28 cellular contexts compared by ENCODE assay signal in the genomic region with DNA sequence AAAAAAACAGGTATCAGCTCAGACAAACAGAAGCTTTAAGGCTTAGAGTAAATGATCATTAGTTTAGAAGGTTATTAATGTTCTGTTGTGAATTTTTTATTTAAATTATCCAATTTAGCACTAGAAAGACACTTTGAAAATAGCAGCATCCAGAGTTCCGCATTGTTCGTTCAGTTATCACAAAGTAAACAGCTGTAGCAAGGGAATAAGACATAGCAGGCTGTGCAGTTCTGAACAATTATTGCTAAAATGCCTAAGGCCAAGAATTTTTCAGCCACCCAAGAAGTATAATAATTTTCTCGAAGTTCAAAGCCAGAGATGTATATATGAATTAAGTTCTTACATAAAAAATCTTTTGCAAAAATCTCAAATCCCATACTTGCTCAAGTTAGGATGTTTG.
"Had no signal": no experiment of that assay in that cellular context is flagged by ENCODE, and none has a peak within 500 bp of the region (broad histone marks: within the 10 kb centered on the region; RNA-seq: fewer than 3 reads in every experiment).

No MANE protein-coding gene starts in this region.

- H3K27me3 ChIP-seq: colonic mucosa, dorsolateral prefrontal cortex, esophagus muscularis mucosa, esophagus squamous epithelium, foreskin keratinocyte, gastrocnemius medialis, gastroesophageal sphincter, heart left ventricle, heart right ventricle had no signal

- H3K9me3 ChIP-seq: colonic mucosa, esophagus muscularis mucosa, esophagus squamous epithelium, gastrocnemius medialis, gastroesophageal sphincter, heart left ventricle, heart right ventricle had no signal

- ATAC-seq: effector memory CD8-positive, alpha-beta T cell; esophagus mucosa; foreskin keratinocyte; gastrocnemius medialis; gastroesophageal sphincter; heart left ventricle; heart right ventricle had no signal

- H3K27ac ChIP-seq: colonic mucosa, coronary artery, dorsolateral prefrontal cortex, epithelial cell of prostate, esophagus muscularis mucosa, esophagus squamous epithelium, foreskin keratinocyte, gastrocnemius medialis, gastroesophageal sphincter, heart left ventricle, heart right ventricle had no signal

- H3K4me3 ChIP-seq: colonic mucosa, coronary artery, dorsolateral prefrontal cortex, esophagus muscularis mucosa, esophagus squamous epithelium, gastrocnemius medialis, gastroesophageal sphincter, heart left ventricle, heart right ventricle had no signal

- DNase-seq: colonic mucosa; cortex of kidney; dermis blood vessel endothelial cell; dorsolateral prefrontal cortex; effector CD4-positive, alpha-beta T cell; effector CD8-positive, alpha-beta T cell; effector memory CD4-positive, alpha-beta T cell; effector memory CD8-positive, alpha-beta T cell; endodermal cell; erythroblast; esophagus squamous epithelium; foreskin fibroblast; foreskin keratinocyte; foreskin melanocyte; gastrocnemius medialis; glutamatergic neuron; head of caudate nucleus; heart left ventricle; heart right ventricle had no signal

- FAIRE-seq: colon, endometrium, endothelial cell of umbilical vein had no signal

- H3K36me3 ChIP-seq: colonic mucosa, esophagus muscularis mucosa, esophagus squamous epithelium, gastrocnemius medialis, gastroesophageal sphincter, heart left ventricle, heart right ventricle had no signal

- H3K9me3 Mint-ChIP-seq: effector memory CD8-positive, alpha-beta T cell; endodermal cell had no signal

- H3K4me1 ChIP-seq: colonic mucosa, gastrocnemius medialis had no signal

- H3K4me3 Mint-ChIP-seq: dendritic cell treated with granulocyte-macrophage colony-stimulating factor and Interleukin-4, amounts not matched to agents 40 ng/mL and 50 ng/mL, for 4 days; effector memory CD8-positive, alpha-beta T cell; endodermal cell had no signal

- H3K27me3 Mint-ChIP-seq: effector memory CD8-positive, alpha-beta T cell had no signal

- H3K27ac Mint-ChIP-seq: dendritic cell treated with granulocyte-macrophage colony-stimulating factor and Interleukin-4, amounts not matched to agents 40 ng/mL and 50 ng/mL, for 4 days; effector memory CD8-positive, alpha-beta T cell; endodermal cell had no signal
